Comparison of ENCODE assay signal across 9 cellular contexts in the genomic region with DNA sequence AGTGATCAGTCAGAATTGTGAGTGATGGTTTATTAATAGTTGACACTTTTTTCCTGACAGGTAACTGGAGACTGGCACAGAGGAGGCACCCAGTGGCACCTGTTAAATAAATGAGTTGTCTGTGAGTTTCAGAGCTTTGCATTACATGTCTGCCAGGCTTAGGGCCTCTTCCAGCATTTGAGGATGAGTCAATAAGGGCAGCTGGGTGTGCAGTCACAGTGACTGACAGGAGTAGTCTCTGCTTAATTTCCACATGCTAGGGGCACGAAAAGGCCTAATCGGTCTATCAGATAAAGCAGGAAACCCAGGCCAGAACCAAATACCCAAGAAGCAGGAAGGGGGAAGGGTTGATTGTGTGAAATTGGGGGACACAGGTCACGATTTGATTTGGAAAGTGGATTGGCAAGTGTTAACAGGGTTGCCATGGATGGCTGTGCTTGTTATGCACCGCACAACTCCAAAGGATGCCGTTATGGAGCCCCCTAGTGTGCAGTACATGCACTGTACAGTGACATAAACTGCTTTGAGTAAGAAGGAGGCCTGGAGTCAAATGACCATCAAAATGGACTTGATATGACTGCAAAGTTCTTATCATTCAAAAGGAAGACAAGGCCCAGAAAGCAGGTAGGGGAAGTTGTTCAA.
DNase-seq lines count a peak whose midpoint lies in the region; ATAC-seq lines count a peak whose summit lies in the region.
"Had no signal": no experiment of that assay in that cellular context is flagged by ENCODE, and none has a peak within 500 bp of the region (broad histone marks: within the 10 kb centered on the region; RNA-seq: fewer than 3 reads in every experiment).

No MANE protein-coding gene starts in this region.

- DNase-seq in DMS53 (lab: John Stamatoyannopoulos, UW) (peak; percentile 87), M059J (ENCODE audit: low read depth) (peak; percentile 83), T follicular helper cell (ENCODE audit: low read depth) (peak; percentile 30), amniotic epithelial cell (ENCODE audit: low read depth) (peak; percentile 16), iPS-NIHi7 (ENCODE audit: extremely low spot score) (peak; percentile 26)
- peak; percentile 54 for DNase-seq in stimulated activated CD4-positive, alpha-beta T cell treated with anti-CD3 and anti-CD28 coated beads, Interleukin-4, amount 100 ng/mL, for 24 hours
- DNase-seq: activated B cell treated with CpG ODN at 0.5 μM for 24 hours had no signal

- ATAC-seq in GM21619 (IDR thresholded peaks at IDR 0.05; ENCODE audit: unreplicated experiment) (peak; percentile 85), HG03439 (IDR thresholded peaks at IDR 0.05; ENCODE audit: unreplicated experiment) (no peak)

Comparison
In these comparisons a context has a peak if more than half of its experiments do, and no peak if none do; other contexts are left out.
1. DNase-seq: peak in every context shown above with its lines; median percentile 87 in DMS53; 83 in M059J; 54 in stimulated activated CD4-positive, alpha-beta T cell treated with anti-CD3 and anti-CD28 coated beads, Interleukin-4, amount 100 ng/mL, for 24 hours; 30 in T follicular helper cell; 26 in iPS-NIHi7; 16 in amniotic epithelial cell.